ENCODE assay signal across 21 cellular contexts in the genomic region with DNA sequence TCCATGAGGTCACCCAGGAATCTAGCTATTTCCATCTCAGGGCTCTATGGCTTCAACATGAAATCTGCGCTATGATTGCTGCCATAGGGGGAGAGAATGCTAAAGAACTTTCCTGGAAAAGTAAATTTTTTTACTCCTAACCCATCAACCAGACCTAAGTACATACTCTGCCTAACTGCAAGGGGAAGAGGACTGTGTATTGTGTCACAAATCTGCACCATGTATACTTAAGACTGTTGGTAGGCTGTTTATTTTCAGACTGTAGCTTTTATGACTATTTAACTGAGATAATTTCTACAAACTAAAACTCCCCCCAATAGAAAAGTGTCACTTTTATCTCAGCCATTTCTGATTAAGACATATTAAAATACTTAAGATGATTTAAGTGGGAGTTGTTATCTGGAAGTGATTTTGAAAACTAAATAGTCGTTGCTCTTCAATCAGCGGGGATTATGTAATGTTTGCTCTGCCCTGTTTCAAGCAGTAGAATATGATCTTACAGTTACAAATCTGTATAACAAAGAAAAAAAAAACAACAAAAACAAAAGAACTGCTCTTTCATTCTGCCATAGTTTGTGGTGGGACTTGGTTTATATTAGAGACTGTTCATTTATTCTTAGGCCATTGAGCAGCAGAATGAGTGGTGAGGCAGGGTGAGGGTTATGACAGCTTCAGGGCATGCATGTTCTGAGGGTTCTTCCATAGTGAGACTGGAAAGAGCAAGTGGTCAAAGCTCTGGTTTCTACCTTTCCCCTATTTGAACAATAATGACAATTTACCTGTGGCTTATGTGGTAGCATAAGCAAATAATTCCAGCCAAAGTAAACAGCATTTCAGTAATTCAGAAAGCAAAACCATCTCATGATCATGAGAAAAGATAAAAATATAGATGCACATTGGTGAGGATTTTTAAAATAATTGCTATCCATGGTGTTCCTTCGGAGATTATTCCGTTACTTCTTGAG.
"Had no signal": no experiment of that assay in that cellular context is flagged by ENCODE, and none has a peak within 500 bp of the region (broad histone marks: within the 10 kb centered on the region; RNA-seq: fewer than 3 reads in every experiment).

No MANE protein-coding gene starts in this region.

- H3K27me3 ChIP-seq: foreskin keratinocyte, spleen had no signal

- H3K27ac ChIP-seq: coronary artery, foreskin keratinocyte, left ventricle myocardium inferior, spleen, thoracic aorta had no signal

- H3K9me3 Mint-ChIP-seq: type B pancreatic cell had no signal

- H3K36me3 ChIP-seq: left ventricle myocardium inferior, spleen, thoracic aorta had no signal

- H3K36me3 Mint-ChIP-seq: immature natural killer cell; natural killer cell treated with Interleukin-12 subunit alpha and Interleukin-12 subunit beta and Interleukin-15 and Interleukin-18, amount 100 ng/mL, for 72 hours; type B pancreatic cell had no signal

- H3K4me3 ChIP-seq: coronary artery, left ventricle myocardium inferior, spleen, thoracic aorta had no signal

- DNase-seq: activated CD4-positive, alpha-beta T cell treated with anti-CD3 and anti-CD28 coated beads for 4 hours; activated CD4-positive, alpha-beta T cell treated with anti-CD3 and anti-CD28 coated beads, Interleukin-2, amount 50 U/mL, for 48 hours; activated CD4-positive, CD25-positive, alpha-beta regulatory T cell; activated naive CD4-positive, alpha-beta T cell treated with Interleukin-2 at 50 U/mL for 16 hours; activated T-cell treated with anti-CD3 and anti-CD28 coated beads, Interleukin-2, amount 50 U/mL, for 48 hours; amygdala; cerebellar nuclear complex; erythroblast; foreskin keratinocyte; immature natural killer cell; left ventricle myocardium inferior; retina; spleen; stimulated activated CD4-positive, alpha-beta T cell treated with anti-CD3 and anti-CD28 coated beads, Interleukin-4, amount 100 ng/mL, for 1 hour; stimulated activated naive CD4-positive, alpha-beta T cell; T-helper 17 cell had no signal

- H3K27ac Mint-ChIP-seq: natural killer cell treated with Interleukin-12 subunit alpha and Interleukin-12 subunit beta and Interleukin-15 and Interleukin-18, amount 100 ng/mL, for 72 hours; progenitor cell of endocrine pancreas; T-helper 17 cell; type B pancreatic cell had no signal

- ATAC-seq: foreskin keratinocyte; natural killer cell treated with Interleukin-12 subunit alpha and Interleukin-12 subunit beta and Interleukin-15 and Interleukin-18, amount 100 ng/mL, for 72 hours; T-helper 17 cell had no signal

- H3K9me3 ChIP-seq: thoracic aorta had no signal

- H3K4me1 ChIP-seq: foreskin keratinocyte, left ventricle myocardium inferior, spleen had no signal
